ENCODE assay signal across 37 cellular contexts in the genomic region with DNA sequence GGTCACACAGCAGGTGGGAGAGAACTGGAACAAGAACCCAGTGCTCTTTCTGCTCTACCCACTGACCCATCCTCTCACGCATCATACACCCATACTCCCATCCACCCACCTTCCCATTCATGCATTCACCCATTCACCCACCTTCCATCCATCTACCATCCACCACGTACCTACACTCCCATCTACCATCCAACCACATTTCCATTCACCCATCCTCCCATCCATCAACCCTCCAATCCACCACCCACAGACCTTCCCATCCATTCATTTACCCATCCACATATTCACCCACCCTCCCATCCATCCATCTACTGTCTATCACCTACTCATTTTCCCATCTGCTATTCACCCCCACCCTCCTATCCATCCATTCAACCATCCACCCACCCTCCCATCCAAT. TPM values are rescaled to one million over a fixed set of nuclear protein-coding genes. Genes with fewer than 3 reads are reported as not detected.
"Had no signal": no experiment of that assay in that cellular context is flagged by ENCODE, and none has a peak within 500 bp of the region (broad histone marks: within the 10 kb centered on the region; RNA-seq: fewer than 3 reads in every experiment).

No MANE protein-coding gene starts in this region.

- H3K27me3 ChIP-seq: adrenal gland, ascending aorta, body of pancreas, brain microvascular endothelial cell, breast epithelium, cardiac muscle cell had no signal

- FAIRE-seq: astrocyte had no signal

- H3K4me1 ChIP-seq: adrenal gland, ascending aorta, body of pancreas, breast epithelium had no signal

- H3K9me3 ChIP-seq: adrenal gland, ascending aorta, body of pancreas, breast epithelium had no signal

- H3K4me3 ChIP-seq: adrenal gland, ascending aorta, body of pancreas, breast epithelium, cardiac muscle cell had no signal

- DNase-seq: activated effector memory CD4-positive, alpha-beta T cell treated with anti-CD3 and anti-CD28 coated beads, Interleukin-2, amount 50 U/mL, for 16 hours; activated effector memory CD4-positive, alpha-beta T cell treated with Interleukin-2 at 50 U/mL for 16 hours; activated gamma-delta T cell; activated gamma-delta T cell treated with Interleukin-2 at 50 U/mL for 16 hours; activated naive CD4-positive, alpha-beta T cell; activated naive CD4-positive, alpha-beta T cell treated with anti-CD3 and anti-CD28 coated beads for 36 hours; activated naive CD4-positive, alpha-beta T cell treated with anti-CD3 and anti-CD28 coated beads, Interleukin-2, amount 10 ng/mL, durations not matched to agents 7 days and 5 days; activated naive CD4-positive, alpha-beta T cell treated with anti-CD3 and anti-CD28 coated beads, Interleukin-2, amount 50 U/mL, for 16 hours; activated naive CD4-positive, alpha-beta T cell treated with Interleukin-2 at 50 U/mL for 16 hours; activated naive CD8-positive, alpha-beta T cell treated with anti-CD3 and anti-CD28 coated beads for 36 hours; activated naive CD8-positive, alpha-beta T cell treated with anti-CD3 and anti-CD28 coated beads, Interleukin-2, amount 10 ng/mL, durations not matched to agents 7 days and 5 days; activated naive CD8-positive, alpha-beta T cell treated with anti-CD3 and anti-CD28 coated beads, Interleukin-2, amount 50 U/mL, for 24 hours; activated T-cell treated with anti-CD3 and anti-CD28 coated beads, Interleukin-2, amount 50 U/mL, for 24 hours; activated T-cell treated with anti-CD3 and anti-CD28 coated beads, Interleukin-2, amount 50 U/mL, for 4 hours; activated T-cell treated with anti-CD3 and anti-CD28 coated beads, Interleukin-2, amount 50 U/mL, for 48 hours; activated T-cell treated with anti-CD3 and anti-CD28 coated beads, Interleukin-2, amount 50 U/mL, for 72 hours; adrenal gland; amniotic stem cell; amygdala; anterior cingulate cortex; aorta; body of pancreas; brain microvascular endothelial cell; caudate nucleus; central memory CD4-positive, alpha-beta T cell; cerebellar nuclear complex had no signal

- H3K27ac ChIP-seq: adrenal gland, ascending aorta, body of pancreas, brain microvascular endothelial cell, breast epithelium, cardiac muscle cell had no signal

- H3K36me3 ChIP-seq: adrenal gland, ascending aorta, brain microvascular endothelial cell, breast epithelium, cardiac muscle cell had no signal

- ATAC-seq: activated naive CD4-positive, alpha-beta T cell treated with anti-CD3 and anti-CD28 coated beads, Interleukin-2, amount 50 U/mL, for 72 hours; activated naive CD8-positive, alpha-beta T cell treated with anti-CD3 and anti-CD28 coated beads, Interleukin-2, amount 50 U/mL, for 24 hours; activated T-cell treated with anti-CD3 and anti-CD28 coated beads, Interleukin-2, amount 50 U/mL, for 4 hours; activated T-cell treated with anti-CD3 and anti-CD28 coated beads, Interleukin-2, amount 50 U/mL, for 72 hours; activated T-helper 17 cell treated with anti-CD3 and anti-CD28 coated beads, Interleukin-2, amount 50 U/mL, for 72 hours; body of pancreas had no signal

RNA-seq across cellular contexts. Expression of gene RSPO4, which starts 17.2 kb away (rescaled TPM):
- total RNA-seq: activated naive CD4-positive, alpha-beta T cell treated with anti-CD3 and anti-CD28 coated beads for 36 hours; activated naive CD4-positive, alpha-beta T cell treated with anti-CD3 and anti-CD28 coated beads, Interleukin-2, amount 50 U/mL, for 72 hours; activated naive CD8-positive, alpha-beta T cell treated with anti-CD3 and anti-CD28 coated beads for 36 hours; activated T-cell treated with anti-CD3 and anti-CD28 coated beads, Interleukin-2, amount 50 U/mL, for 4 hours; activated T-helper 1 cell treated with anti-CD3 and anti-CD28 coated beads, Interleukin-12 subunit alpha, Interleukin-12 subunit beta, Interleukin-2, Interleukin-4 antibody, amounts not matched to agents 30 ng/mL and 10 ng/mL and 1 ng/mL, durations not matched to agents 14 hours and 24 hours and 36 hours; activated T-helper 17 cell treated with anti-CD3 and anti-CD28 coated beads, Interleukin-2, amount 50 U/mL, for 72 hours; activated T-helper 2 cell treated with anti-CD3 and anti-CD28 coated beads, Interferon-gamma antibody, Interleukin-2, Interleukin-4, amounts not matched to agents 10 μg/mL and 5 μg/mL and 100 μg/mL, durations not matched to agents 14 hours and 24 hours and 36 hours; body of pancreas; breast epithelium; bronchial epithelial cell; cardiac septum; chondrocyte had no signal
- polyA plus RNA-seq: aorta had no signal
